19 cellular contexts compared by ENCODE assay signal in the genomic region with DNA sequence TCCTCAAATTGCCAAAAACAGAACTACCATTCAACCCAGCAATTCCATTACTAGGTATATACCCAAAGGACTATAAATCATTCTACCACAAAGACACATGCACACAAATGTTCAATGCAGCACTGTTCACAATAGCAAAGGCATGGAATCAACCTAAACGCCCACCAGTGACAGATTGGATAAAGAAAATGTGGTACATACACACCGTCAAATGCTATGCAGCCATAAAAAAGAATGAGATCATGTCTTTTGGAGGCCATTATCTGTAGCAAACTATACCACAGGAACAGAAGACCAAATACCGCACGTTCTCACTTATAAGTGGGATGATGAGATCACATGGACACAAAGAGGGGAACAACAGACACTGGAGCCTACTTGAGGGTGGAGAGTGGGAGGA.
DNase-seq lines count a peak whose midpoint lies in the region; ATAC-seq and TF ChIP-seq lines count a peak whose summit lies in the region.
"Had no signal": no experiment of that assay in that cellular context is flagged by ENCODE, and none has a peak within 500 bp of the region (broad histone marks: within the 10 kb centered on the region; RNA-seq: fewer than 3 reads in every experiment).

No MANE protein-coding gene starts in this region.

- H2AFZ ChIP-seq in osteoblast (ENCODE audit: low read length), result no peak overlapping the region

- WGBS in suprapubic skin, result 80% methylated on average over 4 of the region's 4 CpGs

- TF ChIP-seq CTCF in osteoblast (IDR thresholded peaks at IDR 0.05; ENCODE audit: extremely low read depth, low read depth, low read length) (no peak), suprapubic skin (IDR thresholded peaks at IDR 0.05) (no peak)

- H3K4me1 ChIP-seq in osteoblast (ENCODE audit: insufficient read depth, low read length) (peaks cover 45% of the 10 kb centered on the region), suprapubic skin (peaks cover 20% of the 10 kb centered on the region)

- H3K9me3 ChIP-seq in osteoblast (ENCODE audit: low read depth, low read length) (no peaks in the 10 kb centered on the region), suprapubic skin (no peaks in the 10 kb centered on the region)

- no peaks in the 10 kb centered on the region for H3K27me3 ChIP-seq in osteoblast (ENCODE audit: insufficient read depth, low read length)
- H3K27me3 ChIP-seq in suprapubic skin, result no peaks in the 10 kb centered on the region
- H3K27me3 ChIP-seq: BLaER1 treated with 17β-estradiol and CSF1 and Interleukin-3, amounts not matched to agents 10 nM and 100 nM had no signal

- no peak overlapping the region for H3K4me2 ChIP-seq in osteoblast (ENCODE audit: insufficient read depth, low read length)

- H3K4me3 ChIP-seq in osteoblast (ENCODE audit: insufficient read depth, low read length), result no peak overlapping the region
- H3K4me3 ChIP-seq in suprapubic skin, result no peak overlapping the region
- H3K4me3 ChIP-seq: BLaER1 treated with 17β-estradiol and CSF1 and Interleukin-3, amounts not matched to agents 10 nM and 100 nM; K562 had no signal

- no peaks in the 10 kb centered on the region for H4K20me1 ChIP-seq in osteoblast (ENCODE audit: insufficient read depth, low read length)
- H4K20me1 ChIP-seq: BLaER1 treated with 17β-estradiol and CSF1 and Interleukin-3, amounts not matched to agents 10 nM and 100 nM had no signal

- no peak for TF ChIP-seq POLR2A in suprapubic skin (IDR thresholded peaks at IDR 0.05)

- no peak for ATAC-seq in HG02973 (IDR thresholded peaks at IDR 0.05; ENCODE audit: unreplicated experiment)
- ATAC-seq: CD8-positive, alpha-beta T cell; K562; Panc1; SK-N-SH treated with all-trans-retinoic acid at 6 μM for 48 hours had no signal

- H3K79me2 ChIP-seq in osteoblast (ENCODE audit: insufficient read depth, low read length), result no peaks in the 10 kb centered on the region

- DNase-seq in Daoy (ENCODE audit: low read depth), result peak; percentile 55
- DNase-seq in NOMO-1 treated with DMSO at 0.1 percent for 48 hours (lab: John Stamatoyannopoulos, UW; ENCODE audit: unreplicated experiment), result peak; percentile 32
- no peak for DNase-seq in osteoblast (ENCODE audit: insufficient read length, low spot score, missing footprints)
- no peak for DNase-seq in suprapubic skin (ENCODE audit: low spot score in 2 of 2)
- no peak for DNase-seq in NCI-H82 treated with DMSO at 0.1 percent for 48 hours (lab: John Stamatoyannopoulos, UW; ENCODE audit: unreplicated experiment)
- no peak for DNase-seq in KBM-7
- DNase-seq: CD8-positive, alpha-beta T cell; GDM1; MM.1S; NCI-H1105; NCI-H146; NCI-H2029; NCI-H2227 treated with DMSO at 0.1 percent for 48 hours; NCI-H510A had no signal

- in situ Hi-C loops in KBM-7 (cut with MboI; ENCODE audit: low pct_unique_long_range_greater_than_20kb, low sequenced_read_pairs), result no loop called here

- TF ChIP-seq EP300 in suprapubic skin (IDR thresholded peaks at IDR 0.05), result no peak

- no peaks in the 10 kb centered on the region for H3K36me3 ChIP-seq in osteoblast (ENCODE audit: insufficient read depth, low read length)
- no peaks in the 10 kb centered on the region for H3K36me3 ChIP-seq in suprapubic skin
- H3K36me3 ChIP-seq: BLaER1 treated with 17β-estradiol and CSF1 and Interleukin-3, amounts not matched to agents 10 nM and 100 nM had no signal

- H3K27ac ChIP-seq in osteoblast (ENCODE audit: low read depth, low read length) (peak overlapping the region; percentile 1), suprapubic skin (peak overlapping the region; percentile 78)
- H3K27ac ChIP-seq: BLaER1 treated with 17β-estradiol and CSF1 and Interleukin-3, amounts not matched to agents 10 nM and 100 nM had no signal

Comparison
In these comparisons a context has a peak if more than half of its experiments do, and no peak if none do; other contexts are left out.
1. DNase-seq: peak in Daoy (single experiment) and NOMO-1 treated with DMSO at 0.1 percent for 48 hours (single experiment); none in osteoblast (single experiment), suprapubic skin (0 of 2), NCI-H82 treated with DMSO at 0.1 percent for 48 hours (single experiment) and KBM-7 (single experiment).